In genomic region chr19:47650695-47651094, GRCh38 we compare ENCODE assay signal across 1 cellular context.
TF ChIP-seq lines count a peak whose summit lies in the region.

No MANE protein-coding gene starts in this region.

TF ChIP-seq in IMR-90, 13 proteins besides CTCF, POLR2A, EP300 and RAD21 (continued from another document):
- TF ChIP-seq RCOR1 (IDR thresholded peaks at IDR 0.05; ENCODE audit: insufficient replicate concordance, low read length) (no peak), BHLHE40 (IDR thresholded peaks at IDR 0.05; ENCODE audit: low read depth, low read length) (no peak), SMC3 (IDR thresholded peaks at IDR 0.05; ENCODE audit: low read depth, low read length) (no peak), RFX5 (IDR thresholded peaks at IDR 0.05; ENCODE audit: low read depth, low read length) (no peak), FOS (IDR thresholded peaks at IDR 0.05; ENCODE audit: low read depth, low read length) (no peak), NFE2L2 (IDR thresholded peaks at IDR 0.05; ENCODE audit: low read depth, low read length) (no peak), CEBPB (IDR thresholded peaks at IDR 0.05; ENCODE audit: low read depth, low read length) (no peak)
